Comparison of ENCODE assay signal across 34 cellular contexts in the genomic region with DNA sequence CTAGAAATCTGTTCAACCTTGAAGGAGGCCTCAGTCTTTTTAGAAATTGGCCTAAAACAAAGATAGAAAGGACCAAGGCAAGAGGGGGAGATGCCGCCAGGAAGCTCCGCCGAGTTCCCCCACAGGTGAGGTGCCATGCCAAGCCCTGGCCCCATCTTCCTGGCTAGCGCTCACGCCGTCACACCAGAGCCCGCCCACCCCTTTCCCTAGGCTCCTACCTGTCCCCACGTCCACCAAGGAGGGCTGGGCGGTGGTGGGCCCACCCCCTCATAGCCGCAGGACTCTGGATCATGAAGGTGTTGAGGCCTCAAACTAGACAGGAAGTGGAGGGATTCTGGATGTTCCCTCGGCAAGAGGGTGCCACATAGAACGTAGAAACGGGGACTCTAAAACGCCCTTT. TPM values are rescaled to one million over a fixed set of nuclear protein-coding genes. Genes with fewer than 3 reads are reported as not detected.
"Had no signal": no experiment of that assay in that cellular context is flagged by ENCODE, and none has a peak within 500 bp of the region (broad histone marks: within the 10 kb centered on the region; RNA-seq: fewer than 3 reads in every experiment).

No MANE protein-coding gene starts in this region.

- H3K27ac ChIP-seq: ascending aorta, left lung, neutrophil, pancreas, prostate gland, testis, vagina had no signal

- H3K36me3 Mint-ChIP-seq: activated naive CD8-positive, alpha-beta T cell treated with anti-CD3 and anti-CD28 coated beads, Interleukin-2, amount 10 ng/mL, durations not matched to agents 7 days and 5 days had no signal

- H3K4me1 Mint-ChIP-seq: activated naive CD4-positive, alpha-beta T cell treated with anti-CD3 and anti-CD28 coated beads, Interleukin-2, amount 10 ng/mL, durations not matched to agents 7 days and 5 days; activated naive CD8-positive, alpha-beta T cell treated with anti-CD3 and anti-CD28 coated beads, Interleukin-2, amount 10 ng/mL, durations not matched to agents 7 days and 5 days; endodermal cell had no signal

- H3K27ac Mint-ChIP-seq: activated CD4-positive, alpha-beta memory T cell treated with anti-CD3 and anti-CD28 coated beads, Interleukin-2, amount 10 ng/mL, durations not matched to agents 7 days and 5 days; activated naive CD4-positive, alpha-beta T cell treated with anti-CD3 and anti-CD28 coated beads, Interleukin-2, amount 10 ng/mL, durations not matched to agents 7 days and 5 days; activated naive CD8-positive, alpha-beta T cell treated with anti-CD3 and anti-CD28 coated beads, Interleukin-2, amount 10 ng/mL, durations not matched to agents 7 days and 5 days; activated T-cell treated with anti-CD3 and anti-CD28 coated beads, Interleukin-2, amount 50 U/mL, for 24 hours; dendritic cell treated with granulocyte-macrophage colony-stimulating factor and Interleukin-4, amounts not matched to agents 40 ng/mL and 50 ng/mL, for 4 days; endodermal cell; type B pancreatic cell; WTC11 had no signal

- H3K4me3 Mint-ChIP-seq: activated CD4-positive, alpha-beta memory T cell treated with anti-CD3 and anti-CD28 coated beads, Interleukin-2, amount 10 ng/mL, durations not matched to agents 7 days and 5 days; activated CD4-positive, alpha-beta T cell treated with anti-CD3 and anti-CD28 coated beads, Interleukin-2, amount 10 ng/mL, durations not matched to agents 7 days and 5 days; activated naive CD4-positive, alpha-beta T cell treated with anti-CD3 and anti-CD28 coated beads, Interleukin-2, amount 10 ng/mL, durations not matched to agents 7 days and 5 days; activated naive CD8-positive, alpha-beta T cell treated with anti-CD3 and anti-CD28 coated beads, Interleukin-2, amount 10 ng/mL, durations not matched to agents 7 days and 5 days; activated T-cell treated with anti-CD3 and anti-CD28 coated beads, Interleukin-2, amount 50 U/mL, for 24 hours; brain; dendritic cell treated with granulocyte-macrophage colony-stimulating factor and Interleukin-4, amounts not matched to agents 40 ng/mL and 50 ng/mL, for 4 days; endodermal cell; nephron; type B pancreatic cell; WTC11 had no signal

- H3K4me1 ChIP-seq: ascending aorta, left lung, pancreas, prostate gland, vagina had no signal

- H3K27me3 ChIP-seq: ascending aorta, pancreas, testis, vagina had no signal

- H3K36me3 ChIP-seq: prostate gland had no signal

- H3K4me3 ChIP-seq: ascending aorta, left lung, mucosa of descending colon, pancreas, prostate gland, testis, vagina had no signal

- H3K27me3 Mint-ChIP-seq: activated CD4-positive, alpha-beta memory T cell treated with anti-CD3 and anti-CD28 coated beads, Interleukin-2, amount 10 ng/mL, durations not matched to agents 7 days and 5 days; activated CD4-positive, alpha-beta T cell treated with anti-CD3 and anti-CD28 coated beads, Interleukin-2, amount 10 ng/mL, durations not matched to agents 7 days and 5 days; activated naive CD4-positive, alpha-beta T cell treated with anti-CD3 and anti-CD28 coated beads, Interleukin-2, amount 10 ng/mL, durations not matched to agents 7 days and 5 days; activated naive CD8-positive, alpha-beta T cell treated with anti-CD3 and anti-CD28 coated beads, Interleukin-2, amount 10 ng/mL, durations not matched to agents 7 days and 5 days; activated T-cell treated with anti-CD3 and anti-CD28 coated beads, Interleukin-2, amount 50 U/mL, for 24 hours; brain; type B pancreatic cell had no signal

- DNase-seq: activated CD4-positive, alpha-beta memory T cell treated with anti-CD3 and anti-CD28 coated beads, Interleukin-2, amount 10 ng/mL, durations not matched to agents 7 days and 5 days; activated CD4-positive, alpha-beta T cell treated with anti-CD3 and anti-CD28 coated beads for 1 hour; activated CD4-positive, alpha-beta T cell treated with anti-CD3 and anti-CD28 coated beads, Interleukin-2, amount 10 ng/mL, durations not matched to agents 7 days and 5 days; activated CD8-positive, alpha-beta memory T cell treated with anti-CD3 and anti-CD28 coated beads, Interleukin-2, amount 50 U/mL, for 48 hours; activated gamma-delta T cell; activated naive CD4-positive, alpha-beta T cell treated with anti-CD3 and anti-CD28 coated beads, Interleukin-2, amount 10 ng/mL, durations not matched to agents 7 days and 5 days; activated naive CD8-positive, alpha-beta T cell treated with anti-CD3 and anti-CD28 coated beads, Interleukin-2, amount 10 ng/mL, durations not matched to agents 7 days and 5 days; activated T-cell treated with anti-CD3 and anti-CD28 coated beads, Interleukin-2, amount 50 U/mL, for 24 hours; caudate nucleus; endodermal cell; foreskin fibroblast; head of caudate nucleus; hypothalamus; kidney glomerular epithelial cell; retina; stimulated activated naive CD8-positive, alpha-beta T cell treated with anti-CD3 and anti-CD28 coated beads, Interleukin-15, Interleukin-2, amounts not matched to agents 100 U/mL and 50 U/mL, for 24 hours; testis had no signal

- H3K9me3 Mint-ChIP-seq: activated CD4-positive, alpha-beta memory T cell treated with anti-CD3 and anti-CD28 coated beads, Interleukin-2, amount 10 ng/mL, durations not matched to agents 7 days and 5 days; activated CD4-positive, alpha-beta T cell treated with anti-CD3 and anti-CD28 coated beads, Interleukin-2, amount 10 ng/mL, durations not matched to agents 7 days and 5 days; activated naive CD4-positive, alpha-beta T cell treated with anti-CD3 and anti-CD28 coated beads, Interleukin-2, amount 10 ng/mL, durations not matched to agents 7 days and 5 days; activated naive CD8-positive, alpha-beta T cell treated with anti-CD3 and anti-CD28 coated beads, Interleukin-2, amount 10 ng/mL, durations not matched to agents 7 days and 5 days; activated T-cell treated with anti-CD3 and anti-CD28 coated beads, Interleukin-2, amount 50 U/mL, for 24 hours; brain; dendritic cell treated with granulocyte-macrophage colony-stimulating factor and Interleukin-4, amounts not matched to agents 40 ng/mL and 50 ng/mL, for 4 days; endodermal cell; nephron; type B pancreatic cell; WTC11 had no signal

RNA-seq across cellular contexts. Expression of gene CCDC27, which starts 15.5 kb away (rescaled TPM):
- total RNA-seq: activated CD4-positive, alpha-beta memory T cell treated with anti-CD3 and anti-CD28 coated beads, Interleukin-2, amount 10 ng/mL, durations not matched to agents 7 days and 5 days; activated CD4-positive, alpha-beta T cell treated with anti-CD3 and anti-CD28 coated beads, Interleukin-2, amount 10 ng/mL, durations not matched to agents 7 days and 5 days; activated naive CD8-positive, alpha-beta T cell treated with anti-CD3 and anti-CD28 coated beads, Interleukin-2, amount 10 ng/mL, durations not matched to agents 7 days and 5 days; ascending aorta; endodermal cell; esophagus mucosa; left lung; lung microvascular endothelial cell; mesenteric fat pad; mucosa of descending colon; myocyte; T-helper 1 cell treated with Interleukin-12 subunit alpha and Interleukin-12 subunit beta and Interleukin-4 antibody, amounts not matched to agents 30 ng/mL and 1 ng/mL, for 36 hours; vagina had no signal

RNA-seq across cellular contexts. Expression of gene SMIM1, which starts 35.8 kb away (rescaled TPM):
- total RNA-seq: activated CD4-positive, alpha-beta memory T cell treated with anti-CD3 and anti-CD28 coated beads, Interleukin-2, amount 10 ng/mL, durations not matched to agents 7 days and 5 days; ascending aorta; myocyte; T-helper 1 cell treated with Interleukin-12 subunit alpha and Interleukin-12 subunit beta and Interleukin-4 antibody, amounts not matched to agents 30 ng/mL and 1 ng/mL, for 36 hours; vagina had no signal
